12 cellular contexts compared by ENCODE assay signal in genomic region chr3:123750659-123751420, GRCh38.
DNase-seq lines count a peak whose midpoint lies in the region; ATAC-seq, FAIRE-seq and TF ChIP-seq lines count a peak whose summit lies in the region.
"Had no signal": no experiment of that assay in that cellular context is flagged by ENCODE, and none has a peak within 500 bp of the region (broad histone marks: within the 10 kb centered on the region; RNA-seq: fewer than 3 reads in every experiment).

No MANE protein-coding gene starts in this region.

- no peak for FAIRE-seq in D721Med (lab: Jason Lieb, UNC)
- FAIRE-seq: GM18507 had no signal

- H3K9ac ChIP-seq in subcutaneous abdominal adipose tissue (ENCODE audit: low read length in 5 of 5) = peak overlapping the region in 1 of 5 donors; percentile 13

- TF ChIP-seq POLR2A in ovary (IDR thresholded peaks at IDR 0.05) = no peak

- H3K4me3 Mint-ChIP-seq in T-helper 17 cell = no peak overlapping the region
- H3K4me3 Mint-ChIP-seq: activated naive CD4-positive, alpha-beta T cell treated with anti-CD3 and anti-CD28 coated beads, Interleukin-2, amount 50 U/mL, for 24 hours; immature natural killer cell had no signal

- no peak for ATAC-seq in HG02981 (IDR thresholded peaks at IDR 0.05; ENCODE audit: unreplicated experiment)
- ATAC-seq in T-helper 17 cell = no peak

- H3K4me1 Mint-ChIP-seq in T-helper 17 cell = peaks cover 2% of the 10 kb centered on the region
- H3K4me1 Mint-ChIP-seq: activated naive CD4-positive, alpha-beta T cell treated with anti-CD3 and anti-CD28 coated beads, Interleukin-2, amount 50 U/mL, for 24 hours; immature natural killer cell had no signal

- 38 to 44% (median 42%) methylated on average over 3 of the region's 3 CpGs for WGBS in ovary, 3 donors

- no peak for TF ChIP-seq CTCF in astrocyte of the cerebellum (IDR thresholded peaks at IDR 0.05; ENCODE audit: low read depth, low read length, missing control alignments)
- no peak for TF ChIP-seq CTCF in D721Med (IDR thresholded peaks at IDR 0.05; ENCODE audit: insufficient read depth, missing control alignments)
- TF ChIP-seq CTCF in ovary (IDR thresholded peaks at IDR 0.05) = no peak

- H3K27me3 Mint-ChIP-seq in T-helper 17 cell = peaks cover 10% of the 10 kb centered on the region

- H3K4me1 ChIP-seq in subcutaneous abdominal adipose tissue (ENCODE audit: control insufficient read depth in 5 of 5, insufficient read depth in 5 of 5, low read length in 5 of 5) (peaks cover 0 to 34% (median 26%) of the 10 kb centered on the region in 5 donors), ovary (ENCODE audit: insufficient read depth) (peaks cover 4% of the 10 kb centered on the region)

- H3K27me3 ChIP-seq in subcutaneous abdominal adipose tissue (ENCODE audit: control insufficient read depth in 5 of 5, insufficient read depth in 4 of 5, low read length in 5 of 5) = no peaks in the 10 kb centered on the region
- no peaks in the 10 kb centered on the region for H3K27me3 ChIP-seq in ovary

- H3K27ac ChIP-seq in subcutaneous abdominal adipose tissue (ENCODE audit: low read depth, low read length) (peak overlapping the region; percentile 31), ovary (no peak overlapping the region)

- peak; percentile 90 for DNase-seq in HS-27A (ENCODE audit: low read depth)
- peak; percentile 67 for DNase-seq in astrocyte of the cerebellum (ENCODE audit: low read depth)
- peak; percentile 33 for DNase-seq in iPS-NIHi11 (ENCODE audit: low spot score)
- DNase-seq in D721Med (ENCODE audit: insufficient read length, low spot score) = no peak
- no peak for DNase-seq in ovary
- DNase-seq in T-helper 17 cell = no peak
- DNase-seq: immature natural killer cell, T-helper 1 cell had no signal

- intact Hi-C loops in ovary (cut with DNase I) = no loop called here

- H3K4me3 ChIP-seq in astrocyte of the cerebellum (ENCODE audit: low read depth, low read length) = no peak overlapping the region
- no peak overlapping the region for H3K4me3 ChIP-seq in subcutaneous abdominal adipose tissue (ENCODE audit: low read depth in 1 of 5, low read length in 5 of 5)
- no peak overlapping the region for H3K4me3 ChIP-seq in ovary

- no peak overlapping the region for H3K27ac Mint-ChIP-seq in T-helper 17 cell
- H3K27ac Mint-ChIP-seq: activated naive CD4-positive, alpha-beta T cell treated with anti-CD3 and anti-CD28 coated beads, Interleukin-2, amount 50 U/mL, for 24 hours; immature natural killer cell had no signal

- peaks cover 0 to 9% (median 0%) of the 10 kb centered on the region in 5 donors for H3K36me3 ChIP-seq in subcutaneous abdominal adipose tissue (ENCODE audit: control insufficient read depth in 5 of 5, insufficient read depth in 5 of 5, low read length in 5 of 5)
- H3K36me3 ChIP-seq in ovary = no peaks in the 10 kb centered on the region

- H3K36me3 Mint-ChIP-seq in T-helper 17 cell (ENCODE audit: low read depth) = peaks cover 3% of the 10 kb centered on the region
- H3K36me3 Mint-ChIP-seq: activated naive CD4-positive, alpha-beta T cell treated with anti-CD3 and anti-CD28 coated beads, Interleukin-2, amount 50 U/mL, for 24 hours; immature natural killer cell had no signal

- H3K9me3 ChIP-seq in subcutaneous abdominal adipose tissue (ENCODE audit: control insufficient read depth in 5 of 5, low read length in 5 of 5) = peaks cover 0 to 7% (median 0%) of the 10 kb centered on the region in 5 donors
- H3K9me3 ChIP-seq in ovary = no peaks in the 10 kb centered on the region
- H3K9me3 ChIP-seq in T-helper 17 cell (ENCODE audit: control insufficient read depth, low read length, poor library complexity, severe bottlenecking) = no peaks in the 10 kb centered on the region

- TF ChIP-seq EP300 in ovary (IDR thresholded peaks at IDR 0.05) = no peak

- in situ Hi-C loops in astrocyte of the cerebellum (cut with HindIII; ENCODE audit: low sequenced_read_pairs) = no loop called here

Comparison
In these comparisons a context has a peak if more than half of its experiments do, and no peak if none do; other contexts are left out.
1. DNase-seq: peak in HS-27A (single experiment), astrocyte of the cerebellum (single experiment) and iPS-NIHi11 (single experiment); none in D721Med (single experiment), ovary (0 of 5) and T-helper 17 cell (0 of 3).